12 cellular contexts compared by ENCODE assay signal in genomic region chr12:11814362-11814761, GRCh38.
DNase-seq lines count a peak whose midpoint lies in the region; ATAC-seq and TF ChIP-seq lines count a peak whose summit lies in the region.
"Had no signal": no experiment of that assay in that cellular context is flagged by ENCODE, and none has a peak within 500 bp of the region (broad histone marks: within the 10 kb centered on the region; RNA-seq: fewer than 3 reads in every experiment).

No MANE protein-coding gene starts in this region.

- H2AFZ ChIP-seq in KMS-11 (ENCODE audit: low read depth) = no peak overlapping the region
- no peak overlapping the region for H2AFZ ChIP-seq in H9 (ENCODE audit: low read length)

- no peak overlapping the region for H2BK120ac ChIP-seq in mesendoderm (ENCODE audit: low read depth, low read length)
- no peak overlapping the region for H2BK120ac ChIP-seq in H9 (ENCODE audit: low read depth, low read length, poor library complexity, severe bottlenecking)

- H4K5ac ChIP-seq in mesendoderm (ENCODE audit: low read length) (no peak overlapping the region), H9 (ENCODE audit: insufficient read length, low read depth, low read length) (no peak overlapping the region)

- no peak overlapping the region for H2BK20ac ChIP-seq in H9 (ENCODE audit: low read depth, low read length, poor library complexity, severe bottlenecking)

- H3K9ac ChIP-seq in KMS-11 (no peak overlapping the region; the same call in 1 of the 2 replicates), mesendoderm (ENCODE audit: low read length) (no peak overlapping the region), H9 (ENCODE audit: extremely low read depth, insufficient read length, low read length) (no peak overlapping the region)

- H3K9me3 ChIP-seq in CD4-positive, alpha-beta T cell (ENCODE audit: control insufficient read depth, low read length) = no peaks in the 10 kb centered on the region
- no peaks in the 10 kb centered on the region for H3K9me3 ChIP-seq in H9 (ENCODE audit: control insufficient read depth, low read depth, low read length)
- H3K9me3 ChIP-seq: thoracic aorta had no signal

- TF ChIP-seq CTCF in CD4-positive, alpha-beta T cell (IDR thresholded peaks at IDR 0.05) = no peak
- TF ChIP-seq CTCF in KMS-11 (conservative IDR thresholded peaks at IDR 0.05; ENCODE audit: low read depth, low read length) (no peak), brain (conservative IDR thresholded peaks at IDR 0.05) (no peak), H9 (conservative IDR thresholded peaks at IDR 0.05) (no peak)

- no peaks in the 10 kb centered on the region for H3K27me3 Mint-ChIP-seq in CD4-positive, alpha-beta T cell
- H3K27me3 Mint-ChIP-seq in brain = no peaks in the 10 kb centered on the region
- no peaks in the 10 kb centered on the region for H3K27me3 Mint-ChIP-seq in H9 (ENCODE audit: low read depth)
- H3K27me3 Mint-ChIP-seq: IgD-negative memory B cell, naive B cell had no signal

- H2AK5ac ChIP-seq in mesendoderm (ENCODE audit: low read length) = no peak overlapping the region
- no peak overlapping the region for H2AK5ac ChIP-seq in H9 (ENCODE audit: insufficient read length, low read length)

- CTCF ChIA-PET in CD4-positive, alpha-beta T cell (lab: Charles Lee) = no interaction called here

- H2BK12ac ChIP-seq in H9 (ENCODE audit: insufficient read length, low read depth, low read length) = no peak overlapping the region

- H4K91ac ChIP-seq in H9 (ENCODE audit: insufficient read length, low read depth, low read length) = no peak overlapping the region

- H3K27ac ChIP-seq in CD4-positive, alpha-beta T cell (ENCODE audit: low read depth, low read length) = no peak overlapping the region
- peak overlapping the region; percentile 88; the same call in 1 of the 2 replicates for H3K27ac ChIP-seq in KMS-11
- H3K27ac ChIP-seq in mesendoderm (ENCODE audit: low read depth, low read length) = no peak overlapping the region
- no peak overlapping the region for H3K27ac ChIP-seq in H9 (ENCODE audit: insufficient read length, low read depth, low read length)

- H3K79me1 ChIP-seq in mesendoderm (ENCODE audit: low read length) = no peaks in the 10 kb centered on the region
- no peaks in the 10 kb centered on the region for H3K79me1 ChIP-seq in H9 (ENCODE audit: insufficient read depth, low read depth, low read length, poor library complexity, severe bottlenecking)

- no peaks in the 10 kb centered on the region for H3K27me3 ChIP-seq in CD4-positive, alpha-beta T cell (ENCODE audit: control insufficient read depth, insufficient read depth, low read length)
- no peaks in the 10 kb centered on the region for H3K27me3 ChIP-seq in KMS-11 (ENCODE audit: insufficient read depth, low read depth)
- H3K27me3 ChIP-seq in mesendoderm (ENCODE audit: insufficient read depth, low read length, poor library complexity) = no peaks in the 10 kb centered on the region
- no peaks in the 10 kb centered on the region for H3K27me3 ChIP-seq in H9 (ENCODE audit: insufficient read depth, low read length)

- H3K4ac ChIP-seq in mesendoderm (ENCODE audit: low read depth, low read length) (no peak overlapping the region), H9 (ENCODE audit: low read depth, low read length) (no peak overlapping the region)

- H3K9me3 Mint-ChIP-seq in CD4-positive, alpha-beta T cell = no peaks in the 10 kb centered on the region
- H3K9me3 Mint-ChIP-seq in brain = no peaks in the 10 kb centered on the region
- H3K9me3 Mint-ChIP-seq in H9 = no peaks in the 10 kb centered on the region
- H3K9me3 Mint-ChIP-seq: IgD-negative memory B cell, naive B cell had no signal

- no peaks in the 10 kb centered on the region for H3K36me3 Mint-ChIP-seq in CD4-positive, alpha-beta T cell (ENCODE audit: low read depth)
- H3K36me3 Mint-ChIP-seq in brain = no peaks in the 10 kb centered on the region
- no peaks in the 10 kb centered on the region; a peak in 1 of 7 replicates for H3K36me3 Mint-ChIP-seq in H9 (ENCODE audit: insufficient read depth in 1 of 3, low read depth in 3 of 3)
- H3K36me3 Mint-ChIP-seq: IgD-negative memory B cell, naive B cell had no signal

- H3K23me2 ChIP-seq in H9 (ENCODE audit: insufficient read length, low read depth, low read length, poor library complexity, severe bottlenecking) = no peaks in the 10 kb centered on the region

- H3K23ac ChIP-seq in mesendoderm (ENCODE audit: low read length) (no peak overlapping the region), H9 (ENCODE audit: insufficient read length, low read depth, low read length) (no peak overlapping the region)

- WGBS in mesendoderm (ENCODE audit: extremely low coverage, insufficient coverage, low lambda C conversion rate) = no CpG with 5 or more reads among the region's 3 CpGs
- no CpG with 5 or more reads among the region's 3 CpGs for WGBS in H9 (ENCODE audit: extremely low coverage, insufficient read length, low lambda C conversion rate)

- peak overlapping the region; percentile 78 for H3K4me2 ChIP-seq in KMS-11
- no peak overlapping the region for H3K4me2 ChIP-seq in mesendoderm (ENCODE audit: low read length)
- H3K4me2 ChIP-seq in H9 (ENCODE audit: insufficient read depth, insufficient read length, low read length) = no peak overlapping the region

- H4K20me1 ChIP-seq in KMS-11 (ENCODE audit: insufficient read depth) (no peaks in the 10 kb centered on the region), H9 (ENCODE audit: control insufficient read depth, insufficient read depth, insufficient read length) (no peaks in the 10 kb centered on the region)

- H3K36me3 ChIP-seq in KMS-11 (ENCODE audit: insufficient read depth) (no peaks in the 10 kb centered on the region), mesendoderm (ENCODE audit: control insufficient read depth, insufficient read depth, low read length) (no peaks in the 10 kb centered on the region)
- H3K36me3 ChIP-seq: thoracic aorta had no signal

- H3K27ac Mint-ChIP-seq in CD4-positive, alpha-beta T cell = peak overlapping the region; percentile 24
- peak overlapping the region; percentile 49 to 96 (median 80) for H3K27ac Mint-ChIP-seq in brain
- peak overlapping the region in 1 of 3 experiments; percentile 11; a peak in 1 of 7 replicates for H3K27ac Mint-ChIP-seq in H9
- H3K27ac Mint-ChIP-seq: naive B cell had no signal

- intact Hi-C loops in CD4-positive, alpha-beta T cell (cut with DNase I, micrococcal nuclease) = loop anchor here in 1 of 2 experiments (5.0 to 10.0 kb wide), 2 partner anchors 220 to 232 kb away; no protein-coding TSS in a partner anchor

- H3T11ph ChIP-seq in H9 (ENCODE audit: low read length) = no peak overlapping the region

- POLR2A ChIA-PET in CD4-positive, alpha-beta T cell (lab: Charles Lee) = no interaction called here

- no peak overlapping the region for H3K14ac ChIP-seq in H9 (ENCODE audit: insufficient read depth, low read length)

- peaks cover 53% of the 10 kb centered on the region for H3K4me1 Mint-ChIP-seq in CD4-positive, alpha-beta T cell (ENCODE audit: low read depth)
- peaks cover 48% of the 10 kb centered on the region for H3K4me1 Mint-ChIP-seq in brain
- H3K4me1 Mint-ChIP-seq in H9 = peaks cover 51 to 52% of the 10 kb centered on the region in 2 experiments

- H4K8ac ChIP-seq in mesendoderm (ENCODE audit: low read depth, low read length) (no peak overlapping the region), H9 (replicated peaks; ENCODE audit: insufficient read length, low read depth, low read length) (no peak overlapping the region)

- peak; percentile 66 for ATAC-seq in CD4-positive, alpha-beta T cell (ENCODE audit: poor library complexity)

- no peak overlapping the region for H3K4me3 Mint-ChIP-seq in CD4-positive, alpha-beta T cell
- H3K4me3 Mint-ChIP-seq in brain (peak overlapping the region; percentile 5 to 60 (median 42)), H9 (no peak overlapping the region)

- H2BK15ac ChIP-seq in mesendoderm (replicated peaks; ENCODE audit: low read depth) (no peak overlapping the region), H9 (ENCODE audit: low read depth, low read length) (no peak overlapping the region)

- H2BK5ac ChIP-seq in mesendoderm (ENCODE audit: low read length) = no peak overlapping the region
- no peak overlapping the region for H2BK5ac ChIP-seq in H9 (ENCODE audit: insufficient read length, low read length)

- H3K56ac ChIP-seq in mesendoderm (ENCODE audit: low read length) (peak overlapping the region; percentile 49), H9 (ENCODE audit: insufficient read length, low read depth, low read length) (no peak overlapping the region)

- H3K4me1 ChIP-seq in KMS-11 (ENCODE audit: low read depth, poor library complexity, severe bottlenecking) (peaks cover 62% of the 10 kb centered on the region), mesendoderm (ENCODE audit: control insufficient read depth, low read depth, low read length) (peaks cover 19% of the 10 kb centered on the region), H9 (ENCODE audit: insufficient read depth, low read length) (peaks cover 16% of the 10 kb centered on the region)

- H3K79me2 ChIP-seq in KMS-11 (ENCODE audit: insufficient read depth, low read depth) = no peaks in the 10 kb centered on the region
- no peaks in the 10 kb centered on the region for H3K79me2 ChIP-seq in mesendoderm (ENCODE audit: control insufficient read depth, insufficient read depth, low read length)
- H3K79me2 ChIP-seq in H9 (ENCODE audit: insufficient read depth, low read length) = no peaks in the 10 kb centered on the region

- no peak overlapping the region for H3K18ac ChIP-seq in mesendoderm (ENCODE audit: low read length)
- no peak overlapping the region for H3K18ac ChIP-seq in H9 (ENCODE audit: insufficient read length, low read depth, low read length)

- DNase-seq in CD4-positive, alpha-beta T cell = no peak
- DNase-seq in mesendoderm = peak; percentile 83
- DNase-seq in central memory CD4-positive, alpha-beta T cell = no peak
- DNase-seq in H9 = no peak
- no peak for DNase-seq in occipital lobe (lab: John Stamatoyannopoulos, UW)
- DNase-seq in GDM1 (lab: John Stamatoyannopoulos, UW) = no peak
- DNase-seq: activated gamma-delta T cell, naive B cell had no signal

- H3K4me3 ChIP-seq in KMS-11 (IDR thresholded peaks at IDR 0.05; ENCODE audit: insufficient read depth, low read depth, low read length) (no peak overlapping the region), mesendoderm (ENCODE audit: low read length) (no peak overlapping the region)

Comparison
In these comparisons a context has a peak if more than half of its experiments do, and no peak if none do; other contexts are left out.
1. H3K4me3 Mint-ChIP-seq: peak in brain (5 of 5); none in CD4-positive, alpha-beta T cell (single experiment) and H9 (0 of 2).